In genomic region chr1:94094466-94095111, GRCh38 we compare ENCODE assay signal across 9 cellular contexts. TPM values are rescaled to one million over a fixed set of nuclear protein-coding genes. Genes with fewer than 3 reads are reported as not detected.
DNase-seq lines count a peak whose midpoint lies in the region; ATAC-seq and TF ChIP-seq lines count a peak whose summit lies in the region.
"Had no signal": no experiment of that assay in that cellular context is flagged by ENCODE, and none has a peak within 500 bp of the region (broad histone marks: within the 10 kb centered on the region; RNA-seq: fewer than 3 reads in every experiment).

No MANE protein-coding gene starts in this region.

- TF ChIP-seq POLR2A in IMR-90 (IDR thresholded peaks at IDR 0.05; ENCODE audit: low read depth, low read length) (no peak), lower leg skin (IDR thresholded peaks at IDR 0.05) (no peak)

- peak; percentile 78 for DNase-seq in IMR-90
- DNase-seq in choroid plexus epithelial cell (ENCODE audit: low read depth), result peak; percentile 95
- DNase-seq in lower leg skin (ENCODE audit: low spot score in 2 of 2), result peak; percentile 63 to 91
- peak in 37 of 49 donors; percentile 12 to 80 (median 38) for DNase-seq in substantia nigra (lab: John Stamatoyannopoulos, UW)
- no peak for DNase-seq in activated CD4-positive, alpha-beta T cell treated with anti-CD3 and anti-CD28 coated beads, Interleukin-2, amount 10 ng/mL, durations not matched to agents 7 days and 5 days
- no peak for DNase-seq in RKO (ENCODE audit: low spot score)
- DNase-seq: Karpas-422 had no signal

- H4K5ac ChIP-seq in IMR-90 (ENCODE audit: low read depth, low read length), result peak overlapping the region; percentile 91

- peak overlapping the region; percentile 68 to 75 for H4K8ac ChIP-seq in IMR-90 (ENCODE audit: low read depth in 2 of 2, low read length in 2 of 2)

- H3K4me2 ChIP-seq in IMR-90 (ENCODE audit: low read depth, low read length), result peak overlapping the region; percentile 37

- no peaks in the 10 kb centered on the region for H3K9me3 ChIP-seq in IMR-90 (ENCODE audit: control insufficient read depth, insufficient read depth, low read length)

- in situ Hi-C loops in IMR-90 (cut with MboI; ENCODE audit: low sequenced_read_pairs), result no loop called here

- BruUV-seq in IMR-90 (replicated peaks; lab: Mats Ljungman, UMichigan), result no TSS peak

- H3K4me1 ChIP-seq in IMR-90 (ENCODE audit: control insufficient read depth, insufficient read depth, low read length), result peaks cover 31% of the 10 kb centered on the region

- H2BK5ac ChIP-seq in IMR-90 (ENCODE audit: low read depth, low read length, poor library complexity, severe bottlenecking), result peak overlapping the region; percentile 79

- no peaks in the 10 kb centered on the region for H3K79me1 ChIP-seq in IMR-90 (ENCODE audit: low read depth in 1 of 2, low read length in 2 of 2)

- H3K56ac ChIP-seq in IMR-90 (ENCODE audit: extremely low read depth, insufficient read depth, low read length), result peak overlapping the region; percentile 73

- peak overlapping the region; percentile 90 for H4K91ac ChIP-seq in IMR-90 (ENCODE audit: insufficient read depth, low read depth, low read length)

- H2AK9ac ChIP-seq in IMR-90 (replicated peaks; ENCODE audit: low read depth, low read length, poor library complexity), result peak overlapping the region; percentile 1

- H2BK20ac ChIP-seq in IMR-90 (ENCODE audit: low read depth, low read length), result peak overlapping the region; percentile 93

- no CpG with 5 or more reads among the region's 14 CpGs for WGBS in IMR-90 (ENCODE audit: extremely low coverage in 2 of 2, insufficient read length in 1 of 2), 2 experiments
- WGBS in lower leg skin, 2 donors, result 28 to 29% methylated on average over 14 of the region's 14 CpGs

- CTCF ChIA-PET in IMR-90 (lab: Yijun Ruan, JAX), result interaction anchor here (0.6 to 1.3 kb wide), 4 partner anchors 29 to 379 kb away, joined by 3 to 10 read pairs (median 4); no protein-coding TSS in a partner anchor
- CTCF ChIA-PET in activated CD4-positive, alpha-beta T cell treated with anti-CD3 and anti-CD28 coated beads, Interleukin-2, amount 10 ng/mL, durations not matched to agents 7 days and 5 days (lab: Charles Lee), result no interaction called here

- peak overlapping the region; percentile 91 for H3K4ac ChIP-seq in IMR-90 (ENCODE audit: low read depth, low read length)

- intact Hi-C loops in IMR-90 (cut with micrococcal nuclease), result no loop called here
- intact Hi-C loops in lower leg skin (cut with DNase I; ENCODE audit: low total_unique reads), result no loop called here

- H3K9me3 Mint-ChIP-seq in activated CD4-positive, alpha-beta T cell treated with anti-CD3 and anti-CD28 coated beads, Interleukin-2, amount 10 ng/mL, durations not matched to agents 7 days and 5 days, result no peaks in the 10 kb centered on the region

- peak overlapping the region; percentile 31 for H3K9ac ChIP-seq in IMR-90 (ENCODE audit: low read depth, low read length)

- no peaks in the 10 kb centered on the region for H3K27me3 ChIP-seq in IMR-90 (ENCODE audit: control insufficient read depth, insufficient read depth, low read length)

- H3K36me3 Mint-ChIP-seq in activated CD4-positive, alpha-beta T cell treated with anti-CD3 and anti-CD28 coated beads, Interleukin-2, amount 10 ng/mL, durations not matched to agents 7 days and 5 days (ENCODE audit: low read depth), result no peaks in the 10 kb centered on the region

- H2BK15ac ChIP-seq in IMR-90 (ENCODE audit: low read depth, low read length), result peak overlapping the region; percentile 67; the same call in 2 of the 3 replicates

- dilution Hi-C loops in IMR-90 (cut with HindIII; ENCODE audit: low sequenced_read_pairs, unreplicated experiment), result no loop called here

- H2AFZ ChIP-seq in IMR-90 (replicated peaks; ENCODE audit: low read length, poor library complexity), result peak overlapping the region; percentile 84

- H3K4me3 Mint-ChIP-seq in activated CD4-positive, alpha-beta T cell treated with anti-CD3 and anti-CD28 coated beads, Interleukin-2, amount 10 ng/mL, durations not matched to agents 7 days and 5 days, result no peak overlapping the region

- H3K27ac ChIP-seq in IMR-90 (ENCODE audit: insufficient read depth, low read length) (peak overlapping the region; percentile 90), substantia nigra (ENCODE audit: low read depth, low read length, poor library complexity, severe bottlenecking) (peak overlapping the region; percentile 35)

- POLR2A ChIA-PET in IMR-90 (lab: Charles Lee; ENCODE audit: unreplicated experiment), result interaction anchor here (0.6 kb wide), 1 partner anchor 48 kb away, joined by 3 read pairs; no protein-coding TSS in a partner anchor
- POLR2A ChIA-PET in activated CD4-positive, alpha-beta T cell treated with anti-CD3 and anti-CD28 coated beads, Interleukin-2, amount 10 ng/mL, durations not matched to agents 7 days and 5 days (lab: Charles Lee), result no interaction called here

- peak overlapping the region; percentile 79; the same call in 1 of the 2 replicates for H2AK5ac ChIP-seq in IMR-90 (ENCODE audit: low read depth, low read length)

- H3K27me3 Mint-ChIP-seq in activated CD4-positive, alpha-beta T cell treated with anti-CD3 and anti-CD28 coated beads, Interleukin-2, amount 10 ng/mL, durations not matched to agents 7 days and 5 days, result peaks cover 7% of the 10 kb centered on the region

- H3K9me1 ChIP-seq in IMR-90 (ENCODE audit: insufficient read depth, low read length), result peaks cover 25% of the 10 kb centered on the region

- no peaks in the 10 kb centered on the region for H3K36me3 ChIP-seq in IMR-90 (ENCODE audit: control insufficient read depth, insufficient read depth, low read length)

- TF ChIP-seq RAD21 in IMR-90 (IDR thresholded peaks at IDR 0.05; ENCODE audit: low read length), result no peak

- H3K14ac ChIP-seq in IMR-90 (replicated peaks; ENCODE audit: low read depth, low read length), result peak overlapping the region; percentile 60

- H3K23ac ChIP-seq in IMR-90 (ENCODE audit: low read depth, low read length), result peak overlapping the region; percentile 66; the same call in 1 of the 2 replicates

- H4K20me1 ChIP-seq in IMR-90 (ENCODE audit: insufficient read depth, low read length), result no peaks in the 10 kb centered on the region

- no peak for TF ChIP-seq CTCF in IMR-90 (conservative IDR thresholded peaks at IDR 0.05; ENCODE audit: low read depth, low read length)
- TF ChIP-seq CTCF in choroid plexus epithelial cell (conservative IDR thresholded peaks at IDR 0.05; ENCODE audit: low read depth, low read length), result no peak
- TF ChIP-seq CTCF in lower leg skin (IDR thresholded peaks at IDR 0.05), result no peak

- no peak overlapping the region for H3K27ac Mint-ChIP-seq in activated CD4-positive, alpha-beta T cell treated with anti-CD3 and anti-CD28 coated beads, Interleukin-2, amount 10 ng/mL, durations not matched to agents 7 days and 5 days

- peak overlapping the region; percentile 95 for H3K18ac ChIP-seq in IMR-90 (ENCODE audit: low read depth, low read length)

- peak overlapping the region; percentile 94 for H2BK120ac ChIP-seq in IMR-90 (ENCODE audit: low read depth, low read length)

- H3K4me3 ChIP-seq in IMR-90 (ENCODE audit: insufficient read depth, low read depth, low read length) (no peak overlapping the region), choroid plexus epithelial cell (ENCODE audit: low read depth, low read length) (no peak overlapping the region), lower leg skin (ENCODE audit: low read depth, poor library complexity, severe bottlenecking) (no peak overlapping the region)

- peaks cover 21% of the 10 kb centered on the region for H3K4me1 Mint-ChIP-seq in activated CD4-positive, alpha-beta T cell treated with anti-CD3 and anti-CD28 coated beads, Interleukin-2, amount 10 ng/mL, durations not matched to agents 7 days and 5 days

- ATAC-seq in IMR-90 (ENCODE audit: low read depth) (peak; percentile 52), HG03097 (IDR thresholded peaks at IDR 0.05; ENCODE audit: low FRiP score, unreplicated experiment) (no peak), HG03457 (IDR thresholded peaks at IDR 0.05; ENCODE audit: unreplicated experiment) (no peak)

TF ChIP-seq in IMR-90, 13 proteins besides CTCF, POLR2A, EP300 and RAD21:
- 0 out of 2 replicates have a peak, but pooled peaks have one; percentile 3 for TF ChIP-seq MAFK (IDR thresholded peaks at IDR 0.05; ENCODE audit: low read depth, low read length)
- no peak for TF ChIP-seq FOS (IDR thresholded peaks at IDR 0.05; ENCODE audit: low read depth, low read length)
- TF ChIP-seq BHLHE40 (IDR thresholded peaks at IDR 0.05; ENCODE audit: low read depth, low read length), result peak; percentile 38; the same call in 1 of the 2 replicates
- no peak for TF ChIP-seq SMC3 (IDR thresholded peaks at IDR 0.05; ENCODE audit: low read depth, low read length)
- TF ChIP-seq, protein P1, sequence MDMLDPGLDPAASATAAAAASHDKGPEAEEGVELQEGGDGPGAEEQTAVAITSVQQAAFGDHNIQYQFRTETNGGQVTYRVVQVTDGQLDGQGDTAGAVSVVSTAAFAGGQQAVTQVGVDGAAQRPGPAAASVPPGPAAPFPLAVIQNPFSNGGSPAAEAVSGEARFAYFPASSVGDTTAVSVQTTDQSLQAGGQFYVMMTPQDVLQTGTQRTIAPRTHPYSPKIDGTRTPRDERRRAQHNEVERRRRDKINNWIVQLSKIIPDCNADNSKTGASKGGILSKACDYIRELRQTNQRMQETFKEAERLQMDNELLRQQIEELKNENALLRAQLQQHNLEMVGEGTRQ (IDR thresholded peaks at IDR 0.05; ENCODE audit: low read depth, low read length), result no peak
- TF ChIP-seq ELK1 (IDR thresholded peaks at IDR 0.05; ENCODE audit: borderline replicate concordance, low read depth, low read length), result no peak
TF ChIP-seq in IMR-90: peak in this region for 2.

RNA-seq across cellular contexts. Expression of gene ABCA4, which starts 26.4 kb away (rescaled TPM):
- under 0.01 TPM in 2 replicates for total RNA-seq in IMR-90 (2012; rRNA removed)
- polyA plus RNA-seq in IMR-90 (2012; rRNA removed), result 0.11 and 0.36 TPM in 2 replicates
- 0.01 and 0.07 TPM in 2 replicates for polyA plus RNA-seq in IMR-90 (2012; cell fraction: cytosol; rRNA removed)
- 0.40 and 0.99 TPM in 2 replicates for polyA plus RNA-seq in IMR-90 (2012; cell fraction: nucleus; rRNA removed; ENCODE audit: low replicate concordance)
- 1 to 10 TPM in 3 of 4 donors, under 1 TPM in 1; 0.46 to 5.3 (median 3.8) TPM for total RNA-seq in lower leg skin
- not detected for total RNA-seq in activated CD4-positive, alpha-beta T cell treated with anti-CD3 and anti-CD28 coated beads, Interleukin-2, amount 10 ng/mL, durations not matched to agents 7 days and 5 days

Comparison
In these comparisons a context has a peak if more than half of its experiments do, and no peak if none do; other contexts are left out.
1. DNase-seq: peak in IMR-90 (single experiment), choroid plexus epithelial cell (single experiment), lower leg skin (2 of 2) and substantia nigra (37 of 49); none in activated CD4-positive, alpha-beta T cell treated with anti-CD3 and anti-CD28 coated beads, Interleukin-2, amount 10 ng/mL, durations not matched to agents 7 days and 5 days (single experiment) and RKO (single experiment).